In genomic region chr3:186871403-186871924, GRCh38 we compare ENCODE assay signal across 15 cellular contexts. TPM values are rescaled to one million over a fixed set of nuclear protein-coding genes. Genes with fewer than 3 reads are reported as not detected.
DNase-seq lines count a peak whose midpoint lies in the region; ATAC-seq and TF ChIP-seq lines count a peak whose summit lies in the region.
"Had no signal": no experiment of that assay in that cellular context is flagged by ENCODE, and none has a peak within 500 bp of the region (broad histone marks: within the 10 kb centered on the region; RNA-seq: fewer than 3 reads in every experiment).

No MANE protein-coding gene starts in this region.

- DNase-seq in activated CD8-positive, alpha-beta memory T cell treated with anti-CD3 and anti-CD28 coated beads, Interleukin-2, amount 10 ng/mL, durations not matched to agents 7 days and 5 days = no peak
- no peak for DNase-seq in activated CD8-positive, alpha-beta memory T cell treated with anti-CD3 and anti-CD28 coated beads, Interleukin-2, amount 50 U/mL, for 48 hours
- DNase-seq in OCI-M1 (lab: John Stamatoyannopoulos, UW) (peak; percentile 56), dermis microvascular lymphatic vessel endothelial cell (ENCODE audit: low read depth in 2 of 2) (peak; percentile 60 to 88), Peyer's patch (no peak), NCI-H69 (lab: John Stamatoyannopoulos, UW) (no peak), glutamatergic neuron (no peak)
- DNase-seq: kidney, NCI-H524, SW 1271, testis had no signal

- H3K36me3 ChIP-seq in parathyroid adenoma (ENCODE audit: control insufficient read depth, insufficient read depth, low read length) (no peaks in the 10 kb centered on the region), Peyer's patch (no peaks in the 10 kb centered on the region)

- no peak overlapping the region for H3K27ac ChIP-seq in parathyroid adenoma
- no peak overlapping the region for H3K27ac ChIP-seq in Peyer's patch
- H3K27ac ChIP-seq: testis had no signal

- H3K4me1 Mint-ChIP-seq in activated CD8-positive, alpha-beta memory T cell treated with anti-CD3 and anti-CD28 coated beads, Interleukin-2, amount 10 ng/mL, durations not matched to agents 7 days and 5 days = peaks cover 25% of the 10 kb centered on the region
- no peaks in the 10 kb centered on the region for H3K4me1 Mint-ChIP-seq in glutamatergic neuron (ENCODE audit: low read depth, unreplicated experiment)

- peaks cover 8% of the 10 kb centered on the region for H3K36me3 Mint-ChIP-seq in activated CD8-positive, alpha-beta memory T cell treated with anti-CD3 and anti-CD28 coated beads, Interleukin-2, amount 10 ng/mL, durations not matched to agents 7 days and 5 days
- H3K36me3 Mint-ChIP-seq in glutamatergic neuron (ENCODE audit: unreplicated experiment) = peaks cover 10% of the 10 kb centered on the region

- TF ChIP-seq POLR2A in Peyer's patch (IDR thresholded peaks at IDR 0.05) = no peak

- H3K4me2 ChIP-seq in parathyroid adenoma (ENCODE audit: low read length) = no peak overlapping the region

- H3K27me3 Mint-ChIP-seq in activated CD8-positive, alpha-beta memory T cell treated with anti-CD3 and anti-CD28 coated beads, Interleukin-2, amount 10 ng/mL, durations not matched to agents 7 days and 5 days = no peaks in the 10 kb centered on the region
- H3K27me3 Mint-ChIP-seq in glutamatergic neuron (ENCODE audit: unreplicated experiment) = no peaks in the 10 kb centered on the region

- peak overlapping the region; percentile 58 for H3K27ac Mint-ChIP-seq in activated CD8-positive, alpha-beta memory T cell treated with anti-CD3 and anti-CD28 coated beads, Interleukin-2, amount 10 ng/mL, durations not matched to agents 7 days and 5 days
- H3K27ac Mint-ChIP-seq in glutamatergic neuron (ENCODE audit: unreplicated experiment) = no peak overlapping the region

- H3K9me3 ChIP-seq in parathyroid adenoma (ENCODE audit: control insufficient read depth, low read length) = no peaks in the 10 kb centered on the region
- no peaks in the 10 kb centered on the region for H3K9me3 ChIP-seq in Peyer's patch
- H3K9me3 ChIP-seq: testis had no signal

- H3K4me1 ChIP-seq in parathyroid adenoma (peaks cover 4% of the 10 kb centered on the region), Peyer's patch (no peaks in the 10 kb centered on the region)
- H3K4me1 ChIP-seq: testis had no signal

- H2AFZ ChIP-seq in parathyroid adenoma = peak overlapping the region; percentile 13

- H3K4me3 ChIP-seq in parathyroid adenoma (ENCODE audit: low read depth, low read length) (no peak overlapping the region), Peyer's patch (no peak overlapping the region)
- H3K4me3 ChIP-seq: testis had no signal

- no peaks in the 10 kb centered on the region for H3K79me2 ChIP-seq in parathyroid adenoma

- peak; percentile 78 for ATAC-seq in activated CD8-positive, alpha-beta memory T cell treated with anti-CD3 and anti-CD28 coated beads, Interleukin-2, amount 10 ng/mL, durations not matched to agents 7 days and 5 days

- TF ChIP-seq CTCF in parathyroid adenoma (IDR thresholded peaks at IDR 0.05) (no peak), Peyer's patch (IDR thresholded peaks at IDR 0.05) (no peak), glutamatergic neuron (IDR thresholded peaks at IDR 0.05; ENCODE audit: partially characterized antibody, unreplicated experiment) (no peak)

- H3K4me3 Mint-ChIP-seq in activated CD8-positive, alpha-beta memory T cell treated with anti-CD3 and anti-CD28 coated beads, Interleukin-2, amount 10 ng/mL, durations not matched to agents 7 days and 5 days = no peak overlapping the region
- H3K4me3 Mint-ChIP-seq in glutamatergic neuron (ENCODE audit: unreplicated experiment) = no peak overlapping the region

- H3K9me3 Mint-ChIP-seq in activated CD8-positive, alpha-beta memory T cell treated with anti-CD3 and anti-CD28 coated beads, Interleukin-2, amount 10 ng/mL, durations not matched to agents 7 days and 5 days (ENCODE audit: low read depth) = no peaks in the 10 kb centered on the region
- H3K9me3 Mint-ChIP-seq in glutamatergic neuron (ENCODE audit: unreplicated experiment) = peaks cover 1% of the 10 kb centered on the region

- no peak overlapping the region for H3K9ac ChIP-seq in parathyroid adenoma

- no peaks in the 10 kb centered on the region for H3K27me3 ChIP-seq in parathyroid adenoma (ENCODE audit: control insufficient read depth, insufficient read depth, low read length)
- no peaks in the 10 kb centered on the region for H3K27me3 ChIP-seq in Peyer's patch
- H3K27me3 ChIP-seq: testis had no signal

- CTCF ChIA-PET in activated CD8-positive, alpha-beta memory T cell treated with anti-CD3 and anti-CD28 coated beads, Interleukin-2, amount 10 ng/mL, durations not matched to agents 7 days and 5 days (lab: Charles Lee) = interaction anchor here (1.0 to 1.7 kb wide), 4 partner anchors 11 to 38 kb away, joined by 3 to 7 read pairs (median 5); no protein-coding TSS in a partner anchor

RNA-seq across cellular contexts. Expression of gene ADIPOQ, which starts 29.0 kb away (rescaled TPM):
- not detected for total RNA-seq in activated CD8-positive, alpha-beta memory T cell treated with anti-CD3 and anti-CD28 coated beads, Interleukin-2, amount 10 ng/mL, durations not matched to agents 7 days and 5 days
- total RNA-seq in dermis microvascular lymphatic vessel endothelial cell = not detected in 2 replicates
- 1 to 10 TPM in 1 of 4 donors, under 1 TPM in 3; 0.38 to 5.8 (median 0.61) TPM for total RNA-seq in Peyer's patch
- total RNA-seq in glutamatergic neuron (ENCODE audit: unreplicated experiment) = 0.15 TPM
- total RNA-seq: bronchial epithelial cell, fibroblast of lung, G401, kidney had no signal

RNA-seq across cellular contexts. Expression of gene ST6GAL1, which starts 58.9 kb away (rescaled TPM):
- total RNA-seq in activated CD8-positive, alpha-beta memory T cell treated with anti-CD3 and anti-CD28 coated beads, Interleukin-2, amount 10 ng/mL, durations not matched to agents 7 days and 5 days = 100 to 1,000 TPM in 1 of 2 experiments, 10 to 100 TPM in 1; 77.9 to 102 TPM
- 32.5 and 85.3 TPM in 2 replicates for total RNA-seq in dermis microvascular lymphatic vessel endothelial cell
- 10 to 100 TPM in 3 of 4 donors, 1 to 10 TPM in 1; 3.7 to 96.6 (median 14.9) TPM for total RNA-seq in Peyer's patch
- total RNA-seq in glutamatergic neuron (ENCODE audit: unreplicated experiment) = 156 TPM

Comparison
In these comparisons a context has a peak if more than half of its experiments do, and no peak if none do; other contexts are left out.
1. DNase-seq: peak in OCI-M1 (single experiment) and dermis microvascular lymphatic vessel endothelial cell (2 of 2); none in activated CD8-positive, alpha-beta memory T cell treated with anti-CD3 and anti-CD28 coated beads, Interleukin-2, amount 10 ng/mL, durations not matched to agents 7 days and 5 days (single experiment), activated CD8-positive, alpha-beta memory T cell treated with anti-CD3 and anti-CD28 coated beads, Interleukin-2, amount 50 U/mL, for 48 hours (single experiment), Peyer's patch (0 of 3), NCI-H69 (single experiment) and glutamatergic neuron (single experiment).